Comparison of ENCODE assay signal across 8 cellular contexts in the genomic region with DNA sequence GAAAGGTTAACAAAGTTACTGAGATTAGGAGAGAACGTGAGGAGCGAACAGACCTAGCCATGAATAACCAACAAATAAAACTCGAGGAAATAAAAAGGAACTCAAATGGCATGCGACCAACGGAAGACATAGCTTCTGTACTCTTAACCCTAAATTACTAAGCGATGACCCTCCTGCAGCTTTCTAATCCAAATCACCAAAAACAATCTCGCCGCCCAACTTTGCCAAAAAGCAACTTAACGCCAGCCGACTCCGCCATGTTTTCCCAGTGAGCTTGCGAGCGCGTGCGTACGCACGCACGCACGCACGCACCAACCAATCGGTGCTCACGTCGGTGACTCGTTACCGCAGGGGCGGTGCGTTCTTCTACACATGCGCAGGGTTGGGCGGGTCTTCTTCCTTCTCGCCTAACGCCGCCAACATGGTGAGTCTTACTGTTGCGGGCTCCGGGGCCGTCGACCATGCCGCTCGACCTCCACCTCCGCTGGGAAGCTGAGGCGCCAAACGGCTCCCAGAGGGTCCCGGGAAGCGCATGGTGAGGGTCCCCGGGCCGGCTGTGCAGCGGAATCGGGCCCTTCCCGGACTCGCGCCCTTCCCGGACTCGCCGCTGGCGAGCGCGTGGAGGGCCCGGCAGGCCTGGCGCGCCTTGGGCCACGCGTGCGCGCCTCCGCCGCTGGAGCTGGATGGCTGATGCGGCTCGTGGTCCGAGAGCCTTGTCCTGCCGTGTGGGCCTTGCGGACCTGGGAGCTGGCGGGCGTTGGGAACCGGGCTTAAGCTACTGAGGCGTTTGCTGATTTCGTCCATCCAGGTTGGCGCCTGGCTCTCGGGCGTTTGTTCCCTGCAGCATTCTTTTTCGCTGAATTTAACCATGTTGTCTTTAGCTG. TPM values are rescaled to one million over a fixed set of nuclear protein-coding genes. Genes with fewer than 3 reads are reported as not detected.
A peak's percentile ranks its signal among the peaks of the same experiment; 100 is the strongest.
DNase-seq lines count a peak whose midpoint lies in the region; ATAC-seq, FAIRE-seq and TF ChIP-seq lines count a peak whose summit lies in the region.

A gene (plus strand): TSS at position 400 of the 884 bp plus-strand sequence. CDS start 133 bp downstream, at position 533.

- peak; percentile 60 for FAIRE-seq in HepG2 (lab: Jason Lieb, UNC)

- POLR2A ChIA-PET in HepG2 (lab: Yijun Ruan, JAX), result interaction anchor here (0.9 to 3.9 kb wide), 16 partner anchors 9 to 821 kb away, joined by 3 to 37 read pairs (median 6); a partner anchor contains a TSS

- peaks cover 36 to 59% (median 52%) of the 10 kb centered on the region in 10 experiments for H3K4me1 ChIP-seq in BLaER1 treated with 17β-estradiol and CSF1 and Interleukin-3, amounts not matched to agents 10 nM and 100 nM
- H3K4me1 ChIP-seq in HepG2 (ENCODE audit: insufficient read depth, low read length), result peaks cover 52% of the 10 kb centered on the region

- no peak; the same call in 1 of the 2 replicates for TF ChIP-seq RAD21 in HepG2 (CRISPR knock-in tag; IDR thresholded peaks at IDR 0.05)

- no peak within 1 kb of the TSS for H2AFZ ChIP-seq in HepG2 (ENCODE audit: low read length)

- no peak for TF ChIP-seq CTCF in HepG2 (CRISPR knock-in tag; IDR thresholded peaks at IDR 0.05)

- H3K27ac ChIP-seq in BLaER1 treated with 17β-estradiol and CSF1 and Interleukin-3, amounts not matched to agents 10 nM and 100 nM, result peak within 1 kb of the TSS; percentile 86 to 99 (median 97)
- H3K27ac ChIP-seq in HepG2 (ENCODE audit: extremely low read length, insufficient read depth, low read length), result peak within 1 kb of the TSS; percentile 86

- H3K4me2 ChIP-seq in BLaER1 treated with 17β-estradiol and CSF1 and Interleukin-3, amounts not matched to agents 10 nM and 100 nM, result peak within 1 kb of the TSS; percentile 79 to 96 (median 89)
- peak within 1 kb of the TSS; percentile 85 for H3K4me2 ChIP-seq in HepG2 (ENCODE audit: low read depth, low read length)

- TSS peak; percentile 52 for BruUV-seq in HepG2 (replicated peaks; lab: Mats Ljungman, UMichigan)

- peaks cover 40 to 46% (median 45%) of the 10 kb centered on the region in 11 experiments for H3K36me3 ChIP-seq in BLaER1 treated with 17β-estradiol and CSF1 and Interleukin-3, amounts not matched to agents 10 nM and 100 nM
- H3K36me3 ChIP-seq in HepG2 (replicated peaks in 1 of 2; ENCODE audit: control insufficient read depth in 1 of 2, insufficient read depth in 2 of 2, low read length in 2 of 2), result peaks cover 8 to 26% of the 10 kb centered on the region in 2 experiments

- H3K27me3 ChIP-seq in BLaER1 treated with 17β-estradiol and CSF1 and Interleukin-3, amounts not matched to agents 10 nM and 100 nM, result no peaks in the 10 kb centered on the region
- no peaks in the 10 kb centered on the region; a peak in 1 of 5 replicates for H3K27me3 ChIP-seq in HepG2 (ENCODE audit: control insufficient read depth in 1 of 2, insufficient read depth in 2 of 2, low read length in 2 of 2)

- H3K4me3 ChIP-seq in BLaER1 treated with 17β-estradiol and CSF1 and Interleukin-3, amounts not matched to agents 10 nM and 100 nM, result peak within 1 kb of the TSS; percentile 67 to 97 (median 92)
- H3K4me3 ChIP-seq in HepG2 (replicated peaks in 1 of 3; ENCODE audit: insufficient read depth in 1 of 3, low read depth in 2 of 3, low read length in 3 of 3), result peak within 1 kb of the TSS; percentile 80 to 98 (median 84)

- TF ChIP-seq EP300 in HepG2 (IDR thresholded peaks at IDR 0.05; ENCODE audit: low read depth in 2 of 2, low read length in 2 of 2) (no peak), HepG2 (CRISPR knock-in tag; IDR thresholded peaks at IDR 0.05; ENCODE audit: borderline replicate concordance) (no peak)

- in situ Hi-C loops in HepG2 (cut with HindIII; ENCODE audit: extremely low pct_ligation_motif_present, low pct_unique_long_range_greater_than_20kb), result loop anchor here (10.0 kb wide), 1 partner anchor 142 kb away; no protein-coding TSS in a partner anchor

- ATAC-seq in GM19351 (IDR thresholded peaks at IDR 0.05; ENCODE audit: unreplicated experiment), result peak; percentile 61
- ATAC-seq in HG03521 (IDR thresholded peaks at IDR 0.05; ENCODE audit: unreplicated experiment), result peak; percentile 59
- peak; percentile 82 for ATAC-seq in HepG2

- H3K79me2 ChIP-seq in HepG2 (ENCODE audit: insufficient read depth, low read length), result peaks cover 33% of the 10 kb centered on the region

- peak within 1 kb of the TSS; percentile 89 to 100 (median 98) for H3K9ac ChIP-seq in BLaER1 treated with 17β-estradiol and CSF1 and Interleukin-3, amounts not matched to agents 10 nM and 100 nM
- H3K9ac ChIP-seq in HepG2 (ENCODE audit: insufficient read depth, low read depth, low read length), result peak within 1 kb of the TSS; percentile 98

- WGBS in HepG2 (ENCODE audit: low lambda C conversion rate), result under 1% methylated on average over 11 of the region's 79 CpGs

- no peaks in the 10 kb centered on the region for H3K9me3 ChIP-seq in BLaER1 treated with 17β-estradiol and CSF1 and Interleukin-3, amounts not matched to agents 10 nM and 100 nM (replicated peaks in 1 of 11)
- H3K9me3 ChIP-seq in HepG2 (ENCODE audit: low read length), result no peaks in the 10 kb centered on the region

- TF ChIP-seq POLR2A in HepG2 (IDR thresholded peaks at IDR 0.05; ENCODE audit: insufficient read depth in 1 of 2, low read depth in 2 of 2, low read length in 2 of 2), result peak; percentile 97 to 98

- CTCF ChIA-PET in HepG2 (lab: Yijun Ruan, JAX; ENCODE audit: low intra/inter-chr PET ratio, low total read pairs), result no interaction called here

- H4K20me1 ChIP-seq in BLaER1 treated with 17β-estradiol and CSF1 and Interleukin-3, amounts not matched to agents 10 nM and 100 nM, result peaks cover 25 to 50% (median 47%) of the 10 kb centered on the region in 11 experiments; a peak in 21 of 22 replicates
- peaks cover 21% of the 10 kb centered on the region for H4K20me1 ChIP-seq in HepG2 (ENCODE audit: insufficient read depth, low read length)

- intact Hi-C loops in HepG2 (cut with micrococcal nuclease; ENCODE audit: unreplicated experiment), result loop anchor here (2.0 to 10.0 kb wide), 3 partner anchors 50 to 648 kb away; a partner anchor contains a TSS

- DNase-seq in NCI-H774 (lab: John Stamatoyannopoulos, UW), result peak; percentile 78
- peak; percentile 95 to 96 for DNase-seq in activated CD4-positive, alpha-beta T cell treated with anti-CD3 and anti-CD28 coated beads, Interleukin-2, amount 50 U/mL, for 48 hours
- DNase-seq in dermis microvascular lymphatic vessel endothelial cell (ENCODE audit: low read depth in 2 of 2), result peak; percentile 96 to 97
- DNase-seq in HepG2 (ENCODE audit: low spot score), result peak; percentile 90
- DNase-seq in stimulated activated CD4-positive, alpha-beta T cell treated with anti-CD3 and anti-CD28 coated beads, Interleukin-4, amount 100 ng/mL, for 1 hour, result peak; percentile 95

TF ChIP-seq in HepG2, 621 proteins besides CTCF, POLR2A, EP300 and RAD21 (continues in another document):
- TF ChIP-seq SRF (IDR thresholded peaks at IDR 0.05; ENCODE audit: low read depth, low read length) (no peak), CHCHD3 (CRISPR knock-in tag; IDR thresholded peaks at IDR 0.05) (peak; percentile 88), REL (CRISPR knock-in tag; conservative IDR thresholded peaks at IDR 0.05) (0 out of 2 replicates have a peak, but pooled peaks have one; percentile 25), KAT7 (CRISPR knock-in tag; IDR thresholded peaks at IDR 0.05; ENCODE audit: borderline replicate concordance) (peak; percentile 88; the same call in 1 of the 2 replicates), NAIF1 (CRISPR knock-in tag; IDR thresholded peaks at IDR 0.05; ENCODE audit: borderline replicate concordance) (peak; percentile 70)
- TF ChIP-seq, protein P1, sequence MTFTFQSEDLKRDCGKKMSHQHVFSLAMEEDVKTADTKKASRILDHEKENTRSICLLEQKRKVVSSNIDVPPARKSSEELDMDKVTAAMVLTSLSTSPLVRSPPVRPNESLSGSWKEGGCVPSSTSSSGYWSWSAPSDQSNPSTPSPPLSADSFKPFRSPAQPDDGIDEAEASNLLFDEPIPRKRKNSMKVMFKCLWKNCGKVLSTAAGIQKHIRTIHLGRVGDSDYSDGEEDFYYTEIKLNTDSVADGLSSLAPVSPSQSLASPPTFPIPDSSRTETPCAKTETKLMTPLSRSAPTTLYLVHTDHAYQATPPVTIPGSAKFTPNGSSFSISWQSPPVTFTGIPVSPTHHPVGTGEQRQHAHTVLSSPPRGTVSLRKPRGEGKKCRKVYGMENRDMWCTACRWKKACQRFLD (CRISPR knock-in tag; IDR thresholded peaks at IDR 0.05; ENCODE audit: borderline replicate concordance), result peak; percentile 81; the same call in 1 of the 2 replicates
- TF ChIP-seq, protein P2, sequence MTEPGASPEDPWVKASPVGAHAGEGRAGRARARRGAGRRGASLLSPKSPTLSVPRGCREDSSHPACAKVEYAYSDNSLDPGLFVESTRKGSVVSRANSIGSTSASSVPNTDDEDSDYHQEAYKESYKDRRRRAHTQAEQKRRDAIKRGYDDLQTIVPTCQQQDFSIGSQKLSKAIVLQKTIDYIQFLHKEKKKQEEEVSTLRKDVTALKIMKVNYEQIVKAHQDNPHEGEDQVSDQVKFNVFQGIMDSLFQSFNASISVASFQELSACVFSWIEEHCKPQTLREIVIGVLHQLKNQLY (CRISPR knock-in tag; IDR thresholded peaks at IDR 0.05), result no peak

RNA-seq across cellular contexts. Expression of the gene that starts here (rescaled TPM):
- total RNA-seq in dermis microvascular lymphatic vessel endothelial cell (332 and 363 TPM in 2 replicates), HepG2 (2016; rRNA removed; fragmentation: Illumina TruSeq; extraction: Trizol) (1,291 and 1,534 TPM in 2 replicates)
- 1,420 and 1,565 TPM in 2 replicates for total RNA-seq in HepG2 (2016; cell fraction: cytosol; rRNA removed; fragmentation: Illumina TruSeq; extraction: Trizol; ENCODE audit: low read depth)
- 1,291 and 1,624 TPM in 2 replicates for total RNA-seq in HepG2 (2016; cell fraction: insoluble cytoplasmic fraction; rRNA removed; fragmentation: Illumina TruSeq; extraction: Trizol)
- 2,440 and 2,539 TPM in 2 replicates for total RNA-seq in HepG2 (2016; cell fraction: membrane; rRNA removed; fragmentation: Illumina TruSeq; extraction: Trizol)
- total RNA-seq in HepG2 (2016; cell fraction: nucleus; rRNA removed; fragmentation: Illumina TruSeq; extraction: Trizol), result 404 and 486 TPM in 2 replicates
- polyA plus RNA-seq in HepG2 (2011; rRNA removed), result 502 and 554 TPM in 2 replicates
- 480 and 499 TPM in 2 replicates for polyA plus RNA-seq in HepG2 (2011; cell fraction: cytosol; rRNA removed)
- polyA plus RNA-seq in HepG2 (2011; cell fraction: nucleus; rRNA removed), result 133 TPM in 2 replicates
- 2,003 and 2,065 TPM in 2 replicates for polyA plus RNA-seq in HepG2 (2012)
- 2,396 and 2,553 TPM in 2 replicates for polyA plus RNA-seq in HepG2 (2016; cell fraction: cytosol; fragmentation: Illumina TruSeq; extraction: Trizol; ENCODE audit: low read depth)
- polyA plus RNA-seq in HepG2 (2016; cell fraction: insoluble cytoplasmic fraction; fragmentation: Illumina TruSeq; extraction: Trizol; ENCODE audit: low read depth), result 1,996 and 2,029 TPM in 2 replicates
- 3,179 and 3,263 TPM in 2 replicates for polyA plus RNA-seq in HepG2 (2016; cell fraction: membrane; fragmentation: Illumina TruSeq; extraction: Trizol; ENCODE audit: low read depth)
- polyA plus RNA-seq in HepG2 (2016; cell fraction: nucleus; fragmentation: Illumina TruSeq; extraction: Trizol; ENCODE audit: insufficient read depth, low read depth), result 859 TPM in 2 replicates
- polyA minus RNA-seq in HepG2 (2011; rRNA and poly(A)+ RNA removed; ENCODE audit: low replicate concordance), result 440 and 569 TPM in 2 replicates
- 617 and 745 TPM in 2 replicates for polyA minus RNA-seq in HepG2 (2011; cell fraction: cytosol; rRNA and poly(A)+ RNA removed)
- polyA minus RNA-seq in HepG2 (2011; cell fraction: nucleus; rRNA and poly(A)+ RNA removed), result 167 and 200 TPM in 2 replicates

Comparison
In these comparisons a context has a peak if more than half of its experiments do, and no peak if none do; other contexts are left out.
1. Peak in every context shown above with its lines: DNase-seq, ATAC-seq, H3K4me3 ChIP-seq and H3K27ac ChIP-seq.